23 cellular contexts compared by ENCODE assay signal in genomic region chr16:81926036-81926435, GRCh38.
"Had no signal": no experiment of that assay in that cellular context is flagged by ENCODE, and none has a peak within 500 bp of the region (broad histone marks: within the 10 kb centered on the region; RNA-seq: fewer than 3 reads in every experiment).

No MANE protein-coding gene starts in this region.

- H3K27me3 Mint-ChIP-seq: activated CD8-positive, alpha-beta memory T cell treated with anti-CD3 and anti-CD28 coated beads, Interleukin-2, amount 10 ng/mL, durations not matched to agents 7 days and 5 days; activated naive CD8-positive, alpha-beta T cell; naive thymus-derived CD4-positive, alpha-beta T cell; stimulated activated naive CD8-positive, alpha-beta T cell treated with anti-CD3 and anti-CD28 coated beads, Interleukin-15, amount 100 ng/mL, for 72 hours; type B pancreatic cell had no signal

- H3K4me1 ChIP-seq: ascending aorta, right lobe of liver, vagina had no signal

- ATAC-seq: activated CD8-positive, alpha-beta memory T cell treated with anti-CD3 and anti-CD28 coated beads, Interleukin-2, amount 10 ng/mL, durations not matched to agents 7 days and 5 days; activated CD8-positive, alpha-beta T cell treated with anti-CD3 and anti-CD28 coated beads, Interleukin-2, amount 10 ng/mL, durations not matched to agents 7 days and 5 days; esophagus mucosa; naive thymus-derived CD4-positive, alpha-beta T cell; right lobe of liver; stimulated activated naive CD8-positive, alpha-beta T cell treated with anti-CD3 and anti-CD28 coated beads, Interleukin-15, amount 100 ng/mL, for 72 hours had no signal

- H3K27me3 ChIP-seq: ascending aorta, neutrophil, right lobe of liver, vagina had no signal

- H3K9me3 Mint-ChIP-seq: activated T-helper 2 cell treated with anti-CD3 and anti-CD28 coated beads, Interferon-gamma antibody, Interleukin-2, Interleukin-4, amounts not matched to agents 10 μg/mL and 5 μg/mL and 100 μg/mL, durations not matched to agents 14 hours and 24 hours and 36 hours; brain; naive thymus-derived CD4-positive, alpha-beta T cell; stimulated activated naive CD8-positive, alpha-beta T cell treated with anti-CD3 and anti-CD28 coated beads, Interleukin-15, amount 100 ng/mL, for 72 hours; type B pancreatic cell had no signal

- DNase-seq: activated CD4-positive, alpha-beta T cell treated with anti-CD3 and anti-CD28 coated beads, Interleukin-2, amount 50 U/mL, for 1 hour; activated CD8-positive, alpha-beta memory T cell treated with anti-CD3 and anti-CD28 coated beads, Interleukin-2, amount 10 ng/mL, durations not matched to agents 7 days and 5 days; activated CD8-positive, alpha-beta T cell treated with anti-CD3 and anti-CD28 coated beads, Interleukin-2, amount 10 ng/mL, durations not matched to agents 7 days and 5 days; activated T-cell treated with anti-CD3 and anti-CD28 coated beads, Interleukin-2, amount 50 U/mL, for 48 hours; foreskin fibroblast; head of caudate nucleus; hippocampal formation; midbrain; naive thymus-derived CD4-positive, alpha-beta T cell; right lobe of liver; stimulated activated CD4-positive, alpha-beta T cell treated with anti-CD3 and anti-CD28 coated beads, Interleukin-2, amount 100 ng/mL, for 48 hours; stimulated activated naive CD8-positive, alpha-beta T cell treated with anti-CD3 and anti-CD28 coated beads, Interleukin-15, amount 100 ng/mL, for 72 hours; substantia nigra; T-helper 2 cell had no signal

- H3K4me1 Mint-ChIP-seq: brain had no signal

- H3K4me3 ChIP-seq: ascending aorta, coronary artery, right lobe of liver, vagina had no signal

- H3K9me3 ChIP-seq: ascending aorta, neutrophil, right lobe of liver, vagina had no signal

- H3K27ac ChIP-seq: ascending aorta, coronary artery, neutrophil, right lobe of liver, vagina had no signal

- H3K4me3 Mint-ChIP-seq: activated CD8-positive, alpha-beta memory T cell treated with anti-CD3 and anti-CD28 coated beads, Interleukin-2, amount 10 ng/mL, durations not matched to agents 7 days and 5 days; activated CD8-positive, alpha-beta T cell treated with anti-CD3 and anti-CD28 coated beads, Interleukin-2, amount 10 ng/mL, durations not matched to agents 7 days and 5 days; activated naive CD8-positive, alpha-beta T cell; brain; naive thymus-derived CD4-positive, alpha-beta T cell; stimulated activated naive CD8-positive, alpha-beta T cell treated with anti-CD3 and anti-CD28 coated beads, Interleukin-15, amount 100 ng/mL, for 72 hours; type B pancreatic cell had no signal

- H3K36me3 ChIP-seq: ascending aorta, vagina had no signal

- H3K36me3 Mint-ChIP-seq: activated naive CD8-positive, alpha-beta T cell; brain; naive thymus-derived CD4-positive, alpha-beta T cell; type B pancreatic cell had no signal

- H3K27ac Mint-ChIP-seq: activated CD8-positive, alpha-beta memory T cell treated with anti-CD3 and anti-CD28 coated beads, Interleukin-2, amount 10 ng/mL, durations not matched to agents 7 days and 5 days; activated CD8-positive, alpha-beta T cell treated with anti-CD3 and anti-CD28 coated beads, Interleukin-2, amount 10 ng/mL, durations not matched to agents 7 days and 5 days; activated naive CD8-positive, alpha-beta T cell; activated T-helper 2 cell treated with anti-CD3 and anti-CD28 coated beads, Interferon-gamma antibody, Interleukin-2, Interleukin-4, amounts not matched to agents 10 μg/mL and 5 μg/mL and 100 μg/mL, durations not matched to agents 14 hours and 24 hours and 36 hours; brain; naive thymus-derived CD4-positive, alpha-beta T cell; stimulated activated naive CD8-positive, alpha-beta T cell treated with anti-CD3 and anti-CD28 coated beads, Interleukin-15, amount 100 ng/mL, for 72 hours; type B pancreatic cell had no signal
